In genomic region chr6:44084231-44085014, GRCh38 we compare ENCODE assay signal across 12 cellular contexts. TPM values are rescaled to one million over a fixed set of nuclear protein-coding genes. Genes with fewer than 3 reads are reported as not detected.
DNase-seq lines count a peak whose midpoint lies in the region; ATAC-seq and TF ChIP-seq lines count a peak whose summit lies in the region.
"Had no signal": no experiment of that assay in that cellular context is flagged by ENCODE, and none has a peak within 500 bp of the region (broad histone marks: within the 10 kb centered on the region; RNA-seq: fewer than 3 reads in every experiment).

No MANE protein-coding gene starts in this region.

- H3K9me3 ChIP-seq in adipocyte (ENCODE audit: control insufficient read depth, low read length) (no peaks in the 10 kb centered on the region), heart right ventricle (no peaks in the 10 kb centered on the region), ovary (no peaks in the 10 kb centered on the region), HAP-1 (no peaks in the 10 kb centered on the region), Peyer's patch (no peaks in the 10 kb centered on the region)
- H3K9me3 ChIP-seq: sigmoid colon had no signal

- no peak overlapping the region for H3K4me3 ChIP-seq in adipocyte (ENCODE audit: low read length)
- no peak overlapping the region for H3K4me3 ChIP-seq in heart right ventricle
- no peak overlapping the region for H3K4me3 ChIP-seq in ovary
- no peak overlapping the region for H3K4me3 ChIP-seq in HAP-1
- no peak overlapping the region for H3K4me3 ChIP-seq in Peyer's patch
- H3K4me3 ChIP-seq: sigmoid colon had no signal

- intact Hi-C loops in heart right ventricle (cut with DNase I): loop anchor here in 2 of 10 donors (10.0 kb wide), 1 partner anchor 480 kb away; no protein-coding TSS in a partner anchor
- intact Hi-C loops in ovary (cut with DNase I): no loop called here
- intact Hi-C loops in head of caudate nucleus (cut with DNase I): no loop called here

- peak; percentile 75 for ATAC-seq in stimulated activated naive CD8-positive, alpha-beta T cell treated with anti-CD3 and anti-CD28 coated beads, Interleukin-15, Interleukin-2, amounts not matched to agents 100 U/mL and 50 U/mL, for 24 hours
- ATAC-seq in stimulated activated naive CD8-positive, alpha-beta T cell treated with anti-CD3 and anti-CD28 coated beads, Interleukin-15, amount 100 ng/mL, for 72 hours: no peak
- peak in 6 of 8 donors; percentile 35 to 85 (median 52) for ATAC-seq in heart right ventricle

- peak overlapping the region in 1 of 2 donors; percentile 8 for H3K27ac Mint-ChIP-seq in stimulated activated naive CD8-positive, alpha-beta T cell treated with anti-CD3 and anti-CD28 coated beads, Interleukin-15, amount 100 ng/mL, for 72 hours

- H3K9me3 Mint-ChIP-seq in stimulated activated naive CD8-positive, alpha-beta T cell treated with anti-CD3 and anti-CD28 coated beads, Interleukin-15, amount 100 ng/mL, for 72 hours: no peaks in the 10 kb centered on the region

- TF ChIP-seq EP300 in ovary (IDR thresholded peaks at IDR 0.05): no peak

- TF ChIP-seq CTCF in heart right ventricle (IDR thresholded peaks at IDR 0.05): no peak
- no peak for TF ChIP-seq CTCF in ovary (IDR thresholded peaks at IDR 0.05)
- no peak for TF ChIP-seq CTCF in Peyer's patch (IDR thresholded peaks at IDR 0.05)

- H3K27me3 ChIP-seq in adipocyte (replicated peaks; ENCODE audit: control insufficient read depth, insufficient read depth, low read length) (no peaks in the 10 kb centered on the region), heart right ventricle (no peaks in the 10 kb centered on the region), ovary (no peaks in the 10 kb centered on the region), HAP-1 (ENCODE audit: low read depth) (no peaks in the 10 kb centered on the region), Peyer's patch (no peaks in the 10 kb centered on the region)
- H3K27me3 ChIP-seq: sigmoid colon had no signal

- no peak overlapping the region for H3K4me3 Mint-ChIP-seq in stimulated activated naive CD8-positive, alpha-beta T cell treated with anti-CD3 and anti-CD28 coated beads, Interleukin-15, amount 100 ng/mL, for 72 hours

- DNase-seq in stimulated activated naive CD8-positive, alpha-beta T cell treated with anti-CD3 and anti-CD28 coated beads, Interleukin-15, Interleukin-2, amounts not matched to agents 100 U/mL and 50 U/mL, for 24 hours: peak; percentile 13
- DNase-seq in stimulated activated naive CD8-positive, alpha-beta T cell treated with anti-CD3 and anti-CD28 coated beads, Interleukin-15, amount 100 ng/mL, for 72 hours: no peak
- DNase-seq in adipocyte (ENCODE audit: low read depth) (peak; percentile 65), heart right ventricle (no peak), ovary (no peak), HAP-1 (ENCODE audit: low spot score in 2 of 2) (no peak), Peyer's patch (no peak), head of caudate nucleus (no peak)
- DNase-seq: NCI-H2029, sigmoid colon, T1000, trophoblast cell had no signal

- no peaks in the 10 kb centered on the region for H3K36me3 ChIP-seq in adipocyte (ENCODE audit: control insufficient read depth, insufficient read depth, low read length, severe bottlenecking)
- peaks cover 0 to 11% (median 0%) of the 10 kb centered on the region in 9 donors for H3K36me3 ChIP-seq in heart right ventricle
- no peaks in the 10 kb centered on the region for H3K36me3 ChIP-seq in ovary
- H3K36me3 ChIP-seq in HAP-1 (replicated peaks): no peaks in the 10 kb centered on the region
- H3K36me3 ChIP-seq in Peyer's patch: no peaks in the 10 kb centered on the region

- H3K4me1 ChIP-seq in adipocyte (ENCODE audit: control insufficient read depth, insufficient read depth, low read length) (peaks cover 8% of the 10 kb centered on the region), heart right ventricle (peaks cover 0 to 36% (median 13%) of the 10 kb centered on the region in 9 donors), ovary (ENCODE audit: insufficient read depth) (no peaks in the 10 kb centered on the region), HAP-1 (no peaks in the 10 kb centered on the region), Peyer's patch (peaks cover 0 to 12% (median 0%) of the 10 kb centered on the region in 4 donors)
- H3K4me1 ChIP-seq: sigmoid colon had no signal

- WGBS in heart right ventricle, 2 donors: 89 to 91% methylated on average over 13 of the region's 13 CpGs
- 88 to 89% (median 89%) methylated on average over 13 of the region's 13 CpGs for WGBS in ovary, 3 donors

- peak overlapping the region in 3 of 10 donors; percentile 25 to 72 (median 41) for H3K27ac ChIP-seq in heart right ventricle
- no peak overlapping the region for H3K27ac ChIP-seq in ovary
- no peak overlapping the region for H3K27ac ChIP-seq in Peyer's patch
- H3K27ac ChIP-seq: sigmoid colon had no signal

- in situ Hi-C loops in HAP-1 (cut with MboI; ENCODE audit: low sequenced_read_pairs): loop anchor here (5.0 to 25.0 kb wide), 2 partner anchors 68 to 422 kb away; no protein-coding TSS in a partner anchor

- TF ChIP-seq POLR2A in ovary (IDR thresholded peaks at IDR 0.05): no peak
- TF ChIP-seq POLR2A in Peyer's patch (IDR thresholded peaks at IDR 0.05): no peak

- no peak overlapping the region for H3K9ac ChIP-seq in adipocyte (ENCODE audit: low read length)

- H3K4me1 Mint-ChIP-seq in stimulated activated naive CD8-positive, alpha-beta T cell treated with anti-CD3 and anti-CD28 coated beads, Interleukin-15, amount 100 ng/mL, for 72 hours: peaks cover 20% of the 10 kb centered on the region

- peaks cover under 1% of the 10 kb centered on the region for H3K27me3 Mint-ChIP-seq in stimulated activated naive CD8-positive, alpha-beta T cell treated with anti-CD3 and anti-CD28 coated beads, Interleukin-15, amount 100 ng/mL, for 72 hours

RNA-seq across cellular contexts. Expression of gene MRPL14, which starts 42.8 kb away (rescaled TPM):
- total RNA-seq in heart right ventricle (10 to 100 TPM; 35.1 to 51.5 (median 41.4) TPM), ovary (10 to 100 TPM; 21.5 to 35.9 (median 24.9) TPM), Peyer's patch (10 to 100 TPM; 35.5 to 51.1 (median 42.6) TPM)
- polyA plus RNA-seq in heart right ventricle (10 to 100 TPM; 29.9 to 89.7 TPM), ovary (10 to 100 TPM; 20.8 to 23.3 TPM)

RNA-seq across cellular contexts. Expression of gene TMEM63B, which starts 42.9 kb away (rescaled TPM):
- 10 to 100 TPM; 32.2 to 67.1 (median 37.6) TPM for total RNA-seq in heart right ventricle
- polyA plus RNA-seq in heart right ventricle: 10 to 100 TPM; 20.3 to 37.4 TPM
- 10 to 100 TPM in 6 of 7 donors, 1 to 10 TPM in 1; 7.5 to 20.6 (median 16.5) TPM for total RNA-seq in ovary
- polyA plus RNA-seq in ovary: 10 to 100 TPM; 11.7 to 25.7 TPM
- 10 to 100 TPM; 56.9 to 92.1 (median 81.9) TPM for total RNA-seq in Peyer's patch

Comparison
In these comparisons a context has a peak if more than half of its experiments do, and no peak if none do; other contexts are left out.
1. DNase-seq: peak in stimulated activated naive CD8-positive, alpha-beta T cell treated with anti-CD3 and anti-CD28 coated beads, Interleukin-15, Interleukin-2, amounts not matched to agents 100 U/mL and 50 U/mL, for 24 hours (single experiment) and adipocyte (single experiment); none in stimulated activated naive CD8-positive, alpha-beta T cell treated with anti-CD3 and anti-CD28 coated beads, Interleukin-15, amount 100 ng/mL, for 72 hours (0 of 2), heart right ventricle (0 of 2), ovary (0 of 5), HAP-1 (0 of 2), Peyer's patch (0 of 3) and head of caudate nucleus (0 of 42).